In the genomic region with DNA sequence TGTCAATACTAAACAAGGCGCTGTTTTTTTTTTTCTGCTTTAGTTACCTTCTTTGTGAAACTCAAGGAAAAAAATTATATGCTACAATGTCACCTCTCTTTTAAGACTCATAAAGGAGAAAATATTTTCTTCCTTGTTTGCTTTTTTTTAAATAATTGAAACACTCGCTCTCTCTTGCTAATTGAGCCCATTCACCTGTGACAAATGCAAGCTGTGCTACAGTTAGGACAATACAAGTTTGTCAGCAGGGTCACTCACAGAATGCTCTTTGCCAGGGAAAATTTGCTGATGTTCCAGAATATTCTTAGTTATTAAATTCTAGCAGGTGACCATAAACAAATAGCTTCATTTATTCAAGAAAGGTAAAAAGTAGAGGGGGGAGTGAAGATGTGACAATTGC, we compare ENCODE assay signal across 21 cellular contexts.
DNase-seq lines count a peak whose midpoint lies in the region; ATAC-seq and TF ChIP-seq lines count a peak whose summit lies in the region.
"Had no signal": no experiment of that assay in that cellular context is flagged by ENCODE, and none has a peak within 500 bp of the region (broad histone marks: within the 10 kb centered on the region; RNA-seq: fewer than 3 reads in every experiment).

No MANE protein-coding gene starts in this region.

- H2AFZ ChIP-seq in osteoblast (ENCODE audit: low read length), result no peak overlapping the region

- peaks cover 15% of the 10 kb centered on the region for H3K36me3 Mint-ChIP-seq in WTC11
- H3K36me3 Mint-ChIP-seq: CD14-positive monocyte; CD8-positive, alpha-beta memory T cell had no signal

- no peaks in the 10 kb centered on the region for H3K79me2 ChIP-seq in osteoblast (ENCODE audit: insufficient read depth, low read length)

- H3K36me3 ChIP-seq in HUES6 (ENCODE audit: control insufficient read depth, insufficient read depth, low read length) (no peaks in the 10 kb centered on the region), osteoblast (ENCODE audit: insufficient read depth, low read length) (no peaks in the 10 kb centered on the region)
- H3K36me3 ChIP-seq: BE2C; BLaER1 treated with 17β-estradiol and CSF1 and Interleukin-3, amounts not matched to agents 10 nM and 100 nM had no signal

- no peak overlapping the region for H3K9ac ChIP-seq in HUES6 (ENCODE audit: low read length)
- H3K9ac ChIP-seq: BLaER1 treated with 17β-estradiol and CSF1 and Interleukin-3, amounts not matched to agents 10 nM and 100 nM had no signal

- peak; percentile 51; the same call in 1 of the 2 replicates for ATAC-seq in WTC11
- ATAC-seq: A549 had no signal

- no peak overlapping the region for H3K4me3 ChIP-seq in HUES6 (ENCODE audit: low read depth, low read length)
- no peak overlapping the region for H3K4me3 ChIP-seq in osteoblast (ENCODE audit: insufficient read depth, low read length)
- H3K4me3 ChIP-seq: A549; BLaER1 treated with 17β-estradiol and CSF1 and Interleukin-3, amounts not matched to agents 10 nM and 100 nM had no signal

- H3K9me3 ChIP-seq in HUES6 (ENCODE audit: control insufficient read depth, insufficient read depth, low read depth, low read length) (no peaks in the 10 kb centered on the region), osteoblast (ENCODE audit: low read depth, low read length) (no peaks in the 10 kb centered on the region)
- H3K9me3 ChIP-seq: BE2C had no signal

- peaks cover 23% of the 10 kb centered on the region for H3K4me1 Mint-ChIP-seq in WTC11
- H3K4me1 Mint-ChIP-seq: CD14-positive monocyte; CD8-positive, alpha-beta memory T cell had no signal

- peak; percentile 16 for DNase-seq in NCI-H748 (lab: John Stamatoyannopoulos, UW; ENCODE audit: unreplicated experiment)
- DNase-seq in NCI-H748 treated with DMSO at 0.1 percent for 48 hours (lab: John Stamatoyannopoulos, UW), result no peak
- no peak for DNase-seq in WTC11 (ENCODE audit: low spot score)
- no peak for DNase-seq in effector CD8-positive, alpha-beta T cell (lab: John Stamatoyannopoulos, UW)
- DNase-seq in osteoblast (ENCODE audit: insufficient read length, low spot score, missing footprints), result no peak
- DNase-seq: 8988T; ACHN; AML-193; BE2C; CD4-positive, alpha-beta T cell; CD8-positive, alpha-beta memory T cell; DMS53; DMS79 treated with DMSO at 0.1 percent for 48 hours; GF-D8; GOT3; H7; HCEC 1CT had no signal

- no peak overlapping the region for H3K4me3 Mint-ChIP-seq in WTC11
- H3K4me3 Mint-ChIP-seq: CD14-positive monocyte; CD4-positive, alpha-beta T cell; CD8-positive, alpha-beta memory T cell had no signal

- H3K4me1 ChIP-seq in HUES6 (ENCODE audit: control insufficient read depth, insufficient read depth, low read length), result peaks cover 11% of the 10 kb centered on the region
- no peaks in the 10 kb centered on the region for H3K4me1 ChIP-seq in osteoblast (ENCODE audit: insufficient read depth, low read length)
- H3K4me1 ChIP-seq: A549; BE2C; BLaER1 treated with 17β-estradiol and CSF1 and Interleukin-3, amounts not matched to agents 10 nM and 100 nM had no signal

- no peak overlapping the region for H3K27ac Mint-ChIP-seq in WTC11
- H3K27ac Mint-ChIP-seq: CD4-positive, alpha-beta T cell had no signal

- H3K27me3 ChIP-seq in HUES6 (ENCODE audit: control insufficient read depth, insufficient read depth, low read length) (no peaks in the 10 kb centered on the region), osteoblast (ENCODE audit: insufficient read depth, low read length) (no peaks in the 10 kb centered on the region)
- H3K27me3 ChIP-seq: BE2C had no signal

- CTCF ChIA-PET in WTC11 (lab: Charles Lee), result interaction anchor here (0.7 kb wide), 1 partner anchor 438 kb away, joined by 3 read pairs; no protein-coding TSS in a partner anchor

- POLR2A ChIA-PET in WTC11 (lab: Charles Lee), result no interaction called here

- H4K20me1 ChIP-seq in osteoblast (ENCODE audit: insufficient read depth, low read length), result no peaks in the 10 kb centered on the region
- H4K20me1 ChIP-seq: BLaER1 treated with 17β-estradiol and CSF1 and Interleukin-3, amounts not matched to agents 10 nM and 100 nM had no signal

- TF ChIP-seq CTCF in WTC11 (IDR thresholded peaks at IDR 0.05), result no peak
- TF ChIP-seq CTCF in osteoblast (IDR thresholded peaks at IDR 0.05; ENCODE audit: extremely low read depth, low read depth, low read length), result no peak

- H3K27ac ChIP-seq in HUES6 (ENCODE audit: low read depth, low read length) (peak overlapping the region; percentile 6; the same call in 1 of the 2 replicates), osteoblast (ENCODE audit: low read depth, low read length) (no peak overlapping the region)
- H3K27ac ChIP-seq: A549; BLaER1 treated with 17β-estradiol and CSF1 and Interleukin-3, amounts not matched to agents 10 nM and 100 nM had no signal

- no peak overlapping the region for H3K4me2 ChIP-seq in osteoblast (ENCODE audit: insufficient read depth, low read length)
- H3K4me2 ChIP-seq: A549; BLaER1 treated with 17β-estradiol and CSF1 and Interleukin-3, amounts not matched to agents 10 nM and 100 nM had no signal

- no peaks in the 10 kb centered on the region; the same call in 1 of the 2 replicates for H3K27me3 Mint-ChIP-seq in WTC11 (ENCODE audit: low read depth)

- H3K9me3 Mint-ChIP-seq in WTC11, result peaks cover 24% of the 10 kb centered on the region

TF ChIP-seq in WTC11, 78 proteins besides CTCF, POLR2A, EP300 and RAD21:
- no peak for TF ChIP-seq ZNF263 (CRISPR knock-in tag; IDR thresholded peaks at IDR 0.05; ENCODE audit: low read depth)
- TF ChIP-seq, protein P1, sequence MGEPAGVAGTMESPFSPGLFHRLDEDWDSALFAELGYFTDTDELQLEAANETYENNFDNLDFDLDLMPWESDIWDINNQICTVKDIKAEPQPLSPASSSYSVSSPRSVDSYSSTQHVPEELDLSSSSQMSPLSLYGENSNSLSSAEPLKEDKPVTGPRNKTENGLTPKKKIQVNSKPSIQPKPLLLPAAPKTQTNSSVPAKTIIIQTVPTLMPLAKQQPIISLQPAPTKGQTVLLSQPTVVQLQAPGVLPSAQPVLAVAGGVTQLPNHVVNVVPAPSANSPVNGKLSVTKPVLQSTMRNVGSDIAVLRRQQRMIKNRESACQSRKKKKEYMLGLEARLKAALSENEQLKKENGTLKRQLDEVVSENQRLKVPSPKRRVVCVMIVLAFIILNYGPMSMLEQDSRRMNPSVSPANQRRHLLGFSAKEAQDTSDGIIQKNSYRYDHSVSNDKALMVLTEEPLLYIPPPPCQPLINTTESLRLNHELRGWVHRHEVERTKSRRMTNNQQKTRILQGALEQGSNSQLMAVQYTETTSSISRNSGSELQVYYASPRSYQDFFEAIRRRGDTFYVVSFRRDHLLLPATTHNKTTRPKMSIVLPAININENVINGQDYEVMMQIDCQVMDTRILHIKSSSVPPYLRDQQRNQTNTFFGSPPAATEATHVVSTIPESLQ (CRISPR knock-in tag; IDR thresholded peaks at IDR 0.05), result no peak
- TF ChIP-seq, protein P2, sequence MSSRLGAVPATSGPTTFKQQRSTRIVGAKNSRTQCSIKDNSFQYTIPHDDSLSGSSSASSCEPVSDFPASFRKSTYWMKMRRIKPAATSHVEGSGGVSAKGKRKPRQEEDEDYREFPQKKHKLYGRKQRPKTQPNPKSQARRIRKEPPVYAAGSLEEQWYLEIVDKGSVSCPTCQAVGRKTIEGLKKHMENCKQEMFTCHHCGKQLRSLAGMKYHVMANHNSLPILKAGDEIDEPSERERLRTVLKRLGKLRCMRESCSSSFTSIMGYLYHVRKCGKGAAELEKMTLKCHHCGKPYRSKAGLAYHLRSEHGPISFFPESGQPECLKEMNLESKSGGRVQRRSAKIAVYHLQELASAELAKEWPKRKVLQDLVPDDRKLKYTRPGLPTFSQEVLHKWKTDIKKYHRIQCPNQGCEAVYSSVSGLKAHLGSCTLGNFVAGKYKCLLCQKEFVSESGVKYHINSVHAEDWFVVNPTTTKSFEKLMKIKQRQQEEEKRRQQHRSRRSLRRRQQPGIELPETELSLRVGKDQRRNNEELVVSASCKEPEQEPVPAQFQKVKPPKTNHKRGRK (CRISPR knock-in tag; IDR thresholded peaks at IDR 0.05; ENCODE audit: borderline replicate concordance), result no peak
- TF ChIP-seq, protein P3, sequence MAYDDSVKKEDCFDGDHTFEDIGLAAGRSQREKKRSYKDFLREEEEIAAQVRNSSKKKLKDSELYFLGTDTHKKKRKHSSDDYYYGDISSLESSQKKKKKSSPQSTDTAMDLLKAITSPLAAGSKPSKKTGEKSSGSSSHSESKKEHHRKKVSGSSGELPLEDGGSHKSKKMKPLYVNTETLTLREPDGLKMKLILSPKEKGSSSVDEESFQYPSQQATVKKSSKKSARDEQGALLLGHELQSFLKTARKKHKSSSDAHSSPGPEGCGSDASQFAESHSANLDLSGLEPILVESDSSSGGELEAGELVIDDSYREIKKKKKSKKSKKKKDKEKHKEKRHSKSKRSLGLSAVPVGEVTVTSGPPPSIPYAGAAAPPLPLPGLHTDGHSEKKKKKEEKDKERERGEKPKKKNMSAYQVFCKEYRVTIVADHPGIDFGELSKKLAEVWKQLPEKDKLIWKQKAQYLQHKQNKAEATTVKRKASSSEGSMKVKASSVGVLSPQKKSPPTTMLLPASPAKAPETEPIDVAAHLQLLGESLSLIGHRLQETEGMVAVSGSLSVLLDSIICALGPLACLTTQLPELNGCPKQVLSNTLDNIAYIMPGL (CRISPR knock-in tag; IDR thresholded peaks at IDR 0.05), result no peak
- TF ChIP-seq, protein P4, sequence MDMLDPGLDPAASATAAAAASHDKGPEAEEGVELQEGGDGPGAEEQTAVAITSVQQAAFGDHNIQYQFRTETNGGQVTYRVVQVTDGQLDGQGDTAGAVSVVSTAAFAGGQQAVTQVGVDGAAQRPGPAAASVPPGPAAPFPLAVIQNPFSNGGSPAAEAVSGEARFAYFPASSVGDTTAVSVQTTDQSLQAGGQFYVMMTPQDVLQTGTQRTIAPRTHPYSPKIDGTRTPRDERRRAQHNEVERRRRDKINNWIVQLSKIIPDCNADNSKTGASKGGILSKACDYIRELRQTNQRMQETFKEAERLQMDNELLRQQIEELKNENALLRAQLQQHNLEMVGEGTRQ (CRISPR knock-in tag; IDR thresholded peaks at IDR 0.05), result no peak
- no peak for TF ChIP-seq FOXP1 (CRISPR knock-in tag; IDR thresholded peaks at IDR 0.05; ENCODE audit: borderline replicate concordance)
- TF ChIP-seq NFE2L1 (CRISPR knock-in tag; IDR thresholded peaks at IDR 0.05), result no peak
- no peak for TF ChIP-seq ZNF317 (CRISPR knock-in tag; IDR thresholded peaks at IDR 0.05; ENCODE audit: borderline replicate concordance, low read depth)
- TF ChIP-seq PRRX2 (CRISPR knock-in tag; IDR thresholded peaks at IDR 0.05), result no peak
- TF ChIP-seq, protein P5, sequence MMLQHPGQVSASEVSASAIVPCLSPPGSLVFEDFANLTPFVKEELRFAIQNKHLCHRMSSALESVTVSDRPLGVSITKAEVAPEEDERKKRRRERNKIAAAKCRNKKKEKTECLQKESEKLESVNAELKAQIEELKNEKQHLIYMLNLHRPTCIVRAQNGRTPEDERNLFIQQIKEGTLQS (CRISPR knock-in tag; conservative IDR thresholded peaks at IDR 0.05), result no peak
TF ChIP-seq in WTC11: peak in this region for 0.
